Comparison of ENCODE assay signal across 10 cellular contexts in genomic region chr15:92656089-92656488, GRCh38. TPM values are rescaled to one million over a fixed set of nuclear protein-coding genes. Genes with fewer than 3 reads are reported as not detected.
DNase-seq lines count a peak whose midpoint lies in the region; ATAC-seq and TF ChIP-seq lines count a peak whose summit lies in the region.
"Had no signal": no experiment of that assay in that cellular context is flagged by ENCODE, and none has a peak within 500 bp of the region (broad histone marks: within the 10 kb centered on the region; RNA-seq: fewer than 3 reads in every experiment).

No MANE protein-coding gene starts in this region.

- H3K9me2 ChIP-seq in SK-N-SH, result no peaks in the 10 kb centered on the region

- H3K27ac Mint-ChIP-seq in endothelial cell (ENCODE audit: unreplicated experiment), result peak overlapping the region; percentile 61

- H3K4me1 Mint-ChIP-seq in endothelial cell (ENCODE audit: unreplicated experiment), result peaks cover 39% of the 10 kb centered on the region

- H3K27me3 Mint-ChIP-seq in endothelial cell (ENCODE audit: unreplicated experiment), result peaks cover 3% of the 10 kb centered on the region

- H3K4me3 ChIP-seq in prostate gland, result peak overlapping the region; percentile 51 to 67
- H3K4me3 ChIP-seq in SK-N-SH (ENCODE audit: low read depth in 2 of 2, low read length in 1 of 2), result 0 out of 4 replicates have a peak overlapping the region, but pooled peaks of 1 of the 2 experiments have one; percentile 29

- H3F3A ChIP-seq in SK-N-SH (replicated peaks; ENCODE audit: insufficient read depth), result no peaks in the 10 kb centered on the region

- H3K4me1 ChIP-seq in ES-I3 (ENCODE audit: insufficient read depth, low read length), result peaks cover 7% of the 10 kb centered on the region; the same call in 1 of the 2 replicates
- H3K4me1 ChIP-seq in prostate gland (replicated peaks), result peaks cover 6% of the 10 kb centered on the region
- peaks cover 0 to 3% of the 10 kb centered on the region in 2 experiments; a peak in 1 of 4 replicates for H3K4me1 ChIP-seq in SK-N-SH (ENCODE audit: control insufficient read depth in 1 of 2, insufficient read depth in 2 of 2, low read depth in 1 of 2, low read length in 1 of 2)

- H3K4me3 Mint-ChIP-seq in endothelial cell (ENCODE audit: unreplicated experiment), result peak overlapping the region; percentile 89

- no peak for ATAC-seq in GM19452 (IDR thresholded peaks at IDR 0.05; ENCODE audit: unreplicated experiment)

- no peaks in the 10 kb centered on the region for H3K79me2 ChIP-seq in SK-N-SH (ENCODE audit: insufficient read depth)

- no peak overlapping the region for H2AFZ ChIP-seq in SK-N-SH (ENCODE audit: low read depth)

- H3K36me3 Mint-ChIP-seq in endothelial cell (ENCODE audit: low read depth, unreplicated experiment), result peaks cover 18% of the 10 kb centered on the region

- peak overlapping the region; percentile 77 for H3K9ac ChIP-seq in ES-I3 (ENCODE audit: low read depth, low read length)
- H3K9ac ChIP-seq in SK-N-SH, result no peak overlapping the region

- CTCF ChIA-PET in SK-N-SH (lab: Yijun Ruan, JAX), result interaction anchor here (1.0 to 1.6 kb wide), 4 partner anchors 9 to 141 kb away, joined by 3 to 4 read pairs (median 3); no protein-coding TSS in a partner anchor

- H3K36me3 ChIP-seq in ES-I3 (ENCODE audit: insufficient read depth, low read length) (no peaks in the 10 kb centered on the region), prostate gland (no peaks in the 10 kb centered on the region), SK-N-SH (replicated peaks in 1 of 2; ENCODE audit: control insufficient read depth in 1 of 2, insufficient read depth in 2 of 2, low read length in 1 of 2) (no peaks in the 10 kb centered on the region)

- TF ChIP-seq EP300 in SK-N-SH (IDR thresholded peaks at IDR 0.05; ENCODE audit: borderline replicate concordance in 1 of 2, low read depth in 1 of 2, low read length in 1 of 2), result no peak

- POLR2A ChIA-PET in SK-N-SH (lab: Yijun Ruan, JAX), result interaction anchor here (1.6 kb wide), 1 partner anchor 16 kb away, joined by 6 read pairs; no protein-coding TSS in a partner anchor

- 84% methylated on average over 6 of the region's 6 CpGs for WGBS in prostate gland
- WGBS in SK-N-SH (ENCODE audit: low lambda C conversion rate), result 85% methylated on average over 6 of the region's 6 CpGs

- no peak for TF ChIP-seq RAD21 in SK-N-SH (IDR thresholded peaks at IDR 0.05; ENCODE audit: low read length)

- peak; percentile 18 for DNase-seq in NCI-H69 (lab: John Stamatoyannopoulos, UW)
- no peak for DNase-seq in endothelial cell (ENCODE audit: low spot score)
- DNase-seq in prostate gland (ENCODE audit: low spot score), result no peak
- DNase-seq in dedifferentiated amniotic fluid mesenchymal stem cell (ENCODE audit: extremely low spot score), result no peak
- DNase-seq in SK-N-SH, result no peak
- DNase-seq in HuH-7 (ENCODE audit: low spot score), result no peak
- DNase-seq: cortex of kidney, NCI-H1092 had no signal

- H3K9me3 ChIP-seq in ES-I3 (ENCODE audit: control insufficient read depth, insufficient read depth, low read length) (no peaks in the 10 kb centered on the region), prostate gland (no peaks in the 10 kb centered on the region), SK-N-SH (no peaks in the 10 kb centered on the region)

- intact Hi-C loops in prostate gland (cut with DNase I), result no loop called here

- H3K9me3 Mint-ChIP-seq in endothelial cell (ENCODE audit: unreplicated experiment), result no peaks in the 10 kb centered on the region

- no peak overlapping the region for H3K4me2 ChIP-seq in SK-N-SH

- H3K27ac ChIP-seq in prostate gland (peak overlapping the region; percentile 84 to 90), SK-N-SH (ENCODE audit: low read depth in 2 of 2, low read length in 1 of 2) (no peak overlapping the region)

- H3K27me3 ChIP-seq in prostate gland (replicated peaks; ENCODE audit: insufficient read depth), result no peaks in the 10 kb centered on the region
- H3K27me3 ChIP-seq in SK-N-SH (ENCODE audit: insufficient read depth), result no peaks in the 10 kb centered on the region

- TF ChIP-seq CTCF in endothelial cell (IDR thresholded peaks at IDR 0.05; ENCODE audit: unreplicated experiment) (no peak), prostate gland (IDR thresholded peaks at IDR 0.05) (no peak), SK-N-SH (IDR thresholded peaks at IDR 0.05) (no peak)

- no peaks in the 10 kb centered on the region for H4K20me1 ChIP-seq in SK-N-SH (ENCODE audit: insufficient read depth)

- TF ChIP-seq POLR2A in prostate gland (IDR thresholded peaks at IDR 0.05), result no peak

TF ChIP-seq in SK-N-SH, 30 proteins besides CTCF, POLR2A, EP300 and RAD21:
- no peak for TF ChIP-seq REST (IDR thresholded peaks at IDR 0.05; ENCODE audit: low read depth, low read length)
TF ChIP-seq in SK-N-SH: peak in this region for 0.

RNA-seq across cellular contexts. Expression of gene FAM174B, which starts 0.5 kb away (rescaled TPM):
- total RNA-seq in endothelial cell (ENCODE audit: unreplicated experiment), result 163 TPM
- 100 to 1,000 TPM in 1 of 2 donors, 10 to 100 TPM in 1; 32.0 to 183 TPM for total RNA-seq in prostate gland
- polyA plus RNA-seq in SK-N-SH (2012; rRNA removed), result 0.18 and 0.30 TPM in 2 replicates
- 0.12 and 0.16 TPM in 2 replicates for polyA plus RNA-seq in SK-N-SH (2012; cell fraction: cytosol; rRNA removed)
- polyA plus RNA-seq in SK-N-SH (2012; cell fraction: nucleus; rRNA removed), result 0.05 and 0.74 TPM in 2 replicates

Comparison
In these comparisons a context has a peak if more than half of its experiments do, and no peak if none do; other contexts are left out.
1. H3K27ac ChIP-seq: peak in prostate gland (2 of 2); none in SK-N-SH (0 of 2).